11 cellular contexts compared by ENCODE assay signal in the genomic region with DNA sequence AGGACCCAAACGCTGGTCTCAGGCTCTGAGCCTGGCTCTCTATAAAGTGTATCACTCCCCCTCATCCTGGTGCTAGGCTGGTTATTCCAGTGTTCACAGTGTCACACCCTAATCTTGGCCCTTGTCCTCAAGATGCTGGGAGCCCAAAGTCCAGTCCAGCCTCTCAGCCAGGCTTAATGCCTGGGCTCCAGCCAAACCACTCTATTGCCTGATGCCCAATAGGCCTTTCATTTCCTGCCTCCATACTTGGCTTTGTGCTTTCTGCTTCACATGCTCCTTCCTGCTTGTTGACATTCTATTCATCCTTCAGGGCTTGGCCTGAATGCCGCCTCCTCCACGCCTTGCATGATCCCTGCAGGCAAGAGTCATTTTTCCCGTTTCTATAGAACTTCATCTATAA. TPM values are rescaled to one million over a fixed set of nuclear protein-coding genes. Genes with fewer than 3 reads are reported as not detected.
DNase-seq lines count a peak whose midpoint lies in the region; ATAC-seq and TF ChIP-seq lines count a peak whose summit lies in the region.
"Had no signal": no experiment of that assay in that cellular context is flagged by ENCODE, and none has a peak within 500 bp of the region (broad histone marks: within the 10 kb centered on the region; RNA-seq: fewer than 3 reads in every experiment).

No MANE protein-coding gene starts in this region.

- peak overlapping the region; percentile 19 to 62 (median 40) for H3K27ac ChIP-seq in transverse colon

- H3K4me1 Mint-ChIP-seq in activated T-cell treated with anti-CD3 and anti-CD28 coated beads, Interleukin-2, amount 50 U/mL, for 72 hours (ENCODE audit: low read depth): no peaks in the 10 kb centered on the region

- no peak overlapping the region for H3K27ac Mint-ChIP-seq in activated T-cell treated with anti-CD3 and anti-CD28 coated beads, Interleukin-2, amount 50 U/mL, for 72 hours
- H3K27ac Mint-ChIP-seq: activated naive CD8-positive, alpha-beta T cell; T-helper 1 cell treated with Interleukin-12 subunit alpha and Interleukin-12 subunit beta and Interleukin-4 antibody, amounts not matched to agents 30 μg/mL and 1 μg/mL, for 36 hours had no signal

- peaks cover 24% of the 10 kb centered on the region for H3K27me3 Mint-ChIP-seq in activated T-cell treated with anti-CD3 and anti-CD28 coated beads, Interleukin-2, amount 50 U/mL, for 72 hours (ENCODE audit: low read depth)

- no peak overlapping the region for H3K4me3 ChIP-seq in transverse colon

- no peak overlapping the region for H3K4me3 Mint-ChIP-seq in activated T-cell treated with anti-CD3 and anti-CD28 coated beads, Interleukin-2, amount 50 U/mL, for 72 hours
- H3K4me3 Mint-ChIP-seq: activated naive CD8-positive, alpha-beta T cell; T-helper 1 cell treated with Interleukin-12 subunit alpha and Interleukin-12 subunit beta and Interleukin-4 antibody, amounts not matched to agents 30 μg/mL and 1 μg/mL, for 36 hours had no signal

- H3K9me3 ChIP-seq in transverse colon: no peaks in the 10 kb centered on the region

- intact Hi-C loops in transverse colon (cut with DNase I; ENCODE audit: low total_unique reads): loop anchor here (10.0 kb wide), 1 partner anchor 80 kb away; no protein-coding TSS in a partner anchor

- 36 to 60% methylated on average over 3 to 4 of the region's 4 CpGs for WGBS in transverse colon (ENCODE audit: low coverage in 1 of 2), 2 donors

- TF ChIP-seq EP300 in transverse colon (IDR thresholded peaks at IDR 0.05; ENCODE audit: low read depth): no peak

- no peaks in the 10 kb centered on the region for H3K9me3 Mint-ChIP-seq in activated T-cell treated with anti-CD3 and anti-CD28 coated beads, Interleukin-2, amount 50 U/mL, for 72 hours
- H3K9me3 Mint-ChIP-seq: T-helper 1 cell treated with Interleukin-12 subunit alpha and Interleukin-12 subunit beta and Interleukin-4 antibody, amounts not matched to agents 30 μg/mL and 1 μg/mL, for 36 hours had no signal

- TF ChIP-seq CTCF in transverse colon (IDR thresholded peaks at IDR 0.05): no peak

- no peak for TF ChIP-seq POLR2A in transverse colon (IDR thresholded peaks at IDR 0.05)

- peaks cover 4 to 31% (median 12%) of the 10 kb centered on the region in 4 donors for H3K4me1 ChIP-seq in transverse colon

- no peaks in the 10 kb centered on the region for H3K27me3 ChIP-seq in transverse colon

- ATAC-seq in GM19397 (IDR thresholded peaks at IDR 0.05; ENCODE audit: unreplicated experiment): no peak
- ATAC-seq in activated T-cell treated with anti-CD3 and anti-CD28 coated beads, Interleukin-2, amount 50 U/mL, for 72 hours (replicated peaks in 1 of 2): no peak
- no peak for ATAC-seq in GM21825 (IDR thresholded peaks at IDR 0.05; ENCODE audit: unreplicated experiment)

- H3K36me3 Mint-ChIP-seq in activated T-cell treated with anti-CD3 and anti-CD28 coated beads, Interleukin-2, amount 50 U/mL, for 72 hours (ENCODE audit: insufficient read depth in 2 of 2): no peaks in the 10 kb centered on the region
- H3K36me3 Mint-ChIP-seq: activated naive CD8-positive, alpha-beta T cell had no signal

- H3K36me3 ChIP-seq in transverse colon: no peaks in the 10 kb centered on the region

- DNase-seq in DMS53 (lab: John Stamatoyannopoulos, UW): peak; percentile 34
- DNase-seq in DMS53 treated with DMSO at 0.1 percent for 48 hours (lab: John Stamatoyannopoulos, UW; ENCODE audit: unreplicated experiment): no peak
- DNase-seq in astrocyte of the hippocampus (ENCODE audit: low read depth, low spot score): peak; percentile 78
- peak; percentile 16 to 35 for DNase-seq in hippocampal formation (lab: John Stamatoyannopoulos, UW)
- peak; percentile 86 for DNase-seq in transverse colon
- no peak for DNase-seq in activated T-cell treated with anti-CD3 and anti-CD28 coated beads, Interleukin-2, amount 50 U/mL, for 72 hours
- DNase-seq: 8988T had no signal

- in situ Hi-C loops in transverse colon (cut with MboI; ENCODE audit: low pct_ligation_motif_present in 1 of 4, low pct_unique_long_range_greater_than_20kb in 1 of 4, low sequenced_read_pairs in 3 of 4): no loop called here

RNA-seq across cellular contexts. Expression of gene KLHDC8A, which starts 1.7 kb away (rescaled TPM):
- total RNA-seq in transverse colon: under 1 TPM in 2 of 4 donors, not detected in 2; 0.32 to 0.41 TPM
- total RNA-seq in activated T-cell treated with anti-CD3 and anti-CD28 coated beads, Interleukin-2, amount 50 U/mL, for 72 hours: not detected

RNA-seq across cellular contexts. Expression of gene NUAK2, which starts 33.5 kb away (rescaled TPM):
- 10 to 100 TPM; 12.5 to 46.8 (median 24.4) TPM for total RNA-seq in transverse colon
- total RNA-seq in activated T-cell treated with anti-CD3 and anti-CD28 coated beads, Interleukin-2, amount 50 U/mL, for 72 hours: 1 to 10 TPM; 5.4 to 5.7 TPM

Comparison
In these comparisons a context has a peak if more than half of its experiments do, and no peak if none do; other contexts are left out.
1. DNase-seq: peak in DMS53 (single experiment), astrocyte of the hippocampus (single experiment), hippocampal formation (2 of 2) and transverse colon (single experiment); none in DMS53 treated with DMSO at 0.1 percent for 48 hours (single experiment) and activated T-cell treated with anti-CD3 and anti-CD28 coated beads, Interleukin-2, amount 50 U/mL, for 72 hours (0 of 2).